Comparison of ENCODE assay signal across 16 cellular contexts in the genomic region with DNA sequence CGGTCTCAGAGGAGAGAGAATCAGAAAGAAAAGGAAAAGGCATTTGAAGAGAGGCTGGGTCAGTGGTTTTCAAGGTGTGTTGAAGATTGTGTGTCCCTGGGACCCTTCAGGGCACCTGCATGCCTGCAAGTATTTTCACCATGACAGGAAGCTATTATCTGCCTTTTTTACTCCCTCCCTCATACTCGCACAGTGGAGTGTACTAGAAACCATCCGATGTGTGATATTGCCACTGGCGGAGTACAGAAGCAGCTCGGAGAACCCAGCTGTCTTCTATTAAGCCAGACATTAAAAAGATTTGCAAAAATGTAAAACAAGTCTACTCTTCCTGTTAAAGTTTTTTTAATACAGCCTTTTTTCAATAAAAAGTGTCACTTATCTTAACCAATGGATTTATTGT. TPM values are rescaled to one million over a fixed set of nuclear protein-coding genes. Genes with fewer than 3 reads are reported as not detected.
DNase-seq lines count a peak whose midpoint lies in the region; ATAC-seq and TF ChIP-seq lines count a peak whose summit lies in the region.
"Had no signal": no experiment of that assay in that cellular context is flagged by ENCODE, and none has a peak within 500 bp of the region (broad histone marks: within the 10 kb centered on the region; RNA-seq: fewer than 3 reads in every experiment).

No MANE protein-coding gene starts in this region.

- no peak for ATAC-seq in stimulated activated effector memory CD8-positive, alpha-beta T cell treated with anti-CD3 and anti-CD28 coated beads, Interleukin-12 subunit alpha, Interleukin-12 subunit beta, amount 100 ng/mL, for 72 hours
- ATAC-seq: GM12878, GM23338, HepG2 had no signal

- no peaks in the 10 kb centered on the region for H3K4me1 ChIP-seq in CD4-positive, alpha-beta memory T cell (ENCODE audit: insufficient read depth, low read length)
- H3K4me1 ChIP-seq: BLaER1 had no signal

- H3K36me3 ChIP-seq in SK-N-MC (ENCODE audit: insufficient read depth, low read length), result no peaks in the 10 kb centered on the region
- H3K36me3 ChIP-seq in CD4-positive, alpha-beta memory T cell (ENCODE audit: insufficient read depth, low read length), result no peaks in the 10 kb centered on the region
- H3K36me3 ChIP-seq: BLaER1 had no signal

- H3K27ac Mint-ChIP-seq in activated CD4-positive, alpha-beta T cell treated with anti-CD3 and anti-CD28 coated beads, Interleukin-2, amount 10 ng/mL, durations not matched to agents 7 days and 5 days, result peak overlapping the region; percentile 64
- H3K27ac Mint-ChIP-seq in nephron, result peak overlapping the region; percentile 6 to 97 (median 66)
- no peak overlapping the region for H3K27ac Mint-ChIP-seq in CD4-positive, alpha-beta memory T cell
- no peak overlapping the region for H3K27ac Mint-ChIP-seq in stimulated activated effector memory CD8-positive, alpha-beta T cell treated with anti-CD3 and anti-CD28 coated beads, Interleukin-12 subunit alpha, Interleukin-12 subunit beta, amount 100 ng/mL, for 72 hours
- H3K27ac Mint-ChIP-seq: GM23338 had no signal

- POLR2A ChIA-PET in activated CD4-positive, alpha-beta T cell treated with anti-CD3 and anti-CD28 coated beads, Interleukin-2, amount 10 ng/mL, durations not matched to agents 7 days and 5 days (lab: Charles Lee), result interaction anchor here (0.7 kb wide), 1 partner anchor 37 kb away, joined by 3 read pairs; no protein-coding TSS in a partner anchor
- POLR2A ChIA-PET in CD4-positive, alpha-beta memory T cell (lab: Charles Lee; ENCODE audit: partially characterized antibody), result interaction anchor here (1.3 kb wide), 1 partner anchor 22 kb away, joined by 3 read pairs; no protein-coding TSS in a partner anchor

- H3K27me3 Mint-ChIP-seq in activated CD4-positive, alpha-beta T cell treated with anti-CD3 and anti-CD28 coated beads, Interleukin-2, amount 10 ng/mL, durations not matched to agents 7 days and 5 days, result peaks cover 7% of the 10 kb centered on the region
- peaks cover 4% of the 10 kb centered on the region for H3K27me3 Mint-ChIP-seq in nephron (ENCODE audit: low read depth)
- H3K27me3 Mint-ChIP-seq in CD4-positive, alpha-beta memory T cell, result no peaks in the 10 kb centered on the region

- peaks cover 2% of the 10 kb centered on the region for H3K9me3 Mint-ChIP-seq in activated CD4-positive, alpha-beta T cell treated with anti-CD3 and anti-CD28 coated beads, Interleukin-2, amount 10 ng/mL, durations not matched to agents 7 days and 5 days
- peaks cover 3% of the 10 kb centered on the region for H3K9me3 Mint-ChIP-seq in nephron
- no peaks in the 10 kb centered on the region for H3K9me3 Mint-ChIP-seq in CD4-positive, alpha-beta memory T cell
- no peaks in the 10 kb centered on the region for H3K9me3 Mint-ChIP-seq in stimulated activated effector memory CD8-positive, alpha-beta T cell treated with anti-CD3 and anti-CD28 coated beads, Interleukin-12 subunit alpha, Interleukin-12 subunit beta, amount 100 ng/mL, for 72 hours
- H3K9me3 Mint-ChIP-seq: GM23338 had no signal

- DNase-seq in activated CD4-positive, alpha-beta T cell treated with anti-CD3 and anti-CD28 coated beads, Interleukin-2, amount 10 ng/mL, durations not matched to agents 7 days and 5 days, result no peak
- no peak for DNase-seq in activated CD4-positive, alpha-beta T cell treated with anti-CD3 and anti-CD28 coated beads, Interleukin-2, amount 50 U/mL, for 4 hours
- DNase-seq in SK-N-MC (ENCODE audit: low read depth, low spot score) (no peak), activated gamma-delta T cell treated with Interleukin-2 at 50 U/mL for 16 hours (no peak)
- no peak for DNase-seq in CD4-positive, alpha-beta memory T cell
- no peak for DNase-seq in stimulated activated effector memory CD8-positive, alpha-beta T cell treated with anti-CD3 and anti-CD28 coated beads, Interleukin-12 subunit alpha, Interleukin-12 subunit beta, amount 100 ng/mL, for 72 hours (ENCODE audit: low spot score in 2 of 2)
- DNase-seq: AML-193, H7 had no signal

- peak overlapping the region; percentile 27; the same call in 1 of the 2 replicates for H3K27ac ChIP-seq in SK-N-MC
- no peak overlapping the region for H3K27ac ChIP-seq in CD4-positive, alpha-beta memory T cell (ENCODE audit: low read depth, low read length)
- H3K27ac ChIP-seq: 22Rv1, BLaER1 had no signal

- no peaks in the 10 kb centered on the region for H3K27me3 ChIP-seq in CD4-positive, alpha-beta memory T cell (ENCODE audit: insufficient read depth, low read length)
- H3K27me3 ChIP-seq: BLaER1 had no signal

- H3K36me3 Mint-ChIP-seq in activated CD4-positive, alpha-beta T cell treated with anti-CD3 and anti-CD28 coated beads, Interleukin-2, amount 10 ng/mL, durations not matched to agents 7 days and 5 days (ENCODE audit: low read depth), result no peaks in the 10 kb centered on the region
- no peaks in the 10 kb centered on the region for H3K36me3 Mint-ChIP-seq in nephron (ENCODE audit: low read depth)
- no peaks in the 10 kb centered on the region for H3K36me3 Mint-ChIP-seq in CD4-positive, alpha-beta memory T cell
- H3K36me3 Mint-ChIP-seq in stimulated activated effector memory CD8-positive, alpha-beta T cell treated with anti-CD3 and anti-CD28 coated beads, Interleukin-12 subunit alpha, Interleukin-12 subunit beta, amount 100 ng/mL, for 72 hours, result no peaks in the 10 kb centered on the region

- H3K4me1 Mint-ChIP-seq in activated CD4-positive, alpha-beta T cell treated with anti-CD3 and anti-CD28 coated beads, Interleukin-2, amount 10 ng/mL, durations not matched to agents 7 days and 5 days, result no peaks in the 10 kb centered on the region
- peaks cover 42% of the 10 kb centered on the region for H3K4me1 Mint-ChIP-seq in nephron
- no peaks in the 10 kb centered on the region for H3K4me1 Mint-ChIP-seq in CD4-positive, alpha-beta memory T cell
- H3K4me1 Mint-ChIP-seq in stimulated activated effector memory CD8-positive, alpha-beta T cell treated with anti-CD3 and anti-CD28 coated beads, Interleukin-12 subunit alpha, Interleukin-12 subunit beta, amount 100 ng/mL, for 72 hours, result no peaks in the 10 kb centered on the region
- H3K4me1 Mint-ChIP-seq: GM23338 had no signal

- intact Hi-C loops in CD4-positive, alpha-beta memory T cell (cut with micrococcal nuclease), result no loop called here

- no peaks in the 10 kb centered on the region for H3K9me3 ChIP-seq in SK-N-MC (ENCODE audit: low read depth, low read length)
- no peaks in the 10 kb centered on the region for H3K9me3 ChIP-seq in CD4-positive, alpha-beta memory T cell (ENCODE audit: control insufficient read depth in 1 of 2, low read length in 2 of 2)
- H3K9me3 ChIP-seq: BLaER1 had no signal

- H3K4me3 Mint-ChIP-seq in activated CD4-positive, alpha-beta T cell treated with anti-CD3 and anti-CD28 coated beads, Interleukin-2, amount 10 ng/mL, durations not matched to agents 7 days and 5 days, result no peak overlapping the region
- no peak overlapping the region for H3K4me3 Mint-ChIP-seq in nephron
- no peak overlapping the region for H3K4me3 Mint-ChIP-seq in CD4-positive, alpha-beta memory T cell
- no peak overlapping the region for H3K4me3 Mint-ChIP-seq in stimulated activated effector memory CD8-positive, alpha-beta T cell treated with anti-CD3 and anti-CD28 coated beads, Interleukin-12 subunit alpha, Interleukin-12 subunit beta, amount 100 ng/mL, for 72 hours
- H3K4me3 Mint-ChIP-seq: GM23338 had no signal

- no peak overlapping the region for H3K4me3 ChIP-seq in SK-N-MC
- no peak overlapping the region for H3K4me3 ChIP-seq in CD4-positive, alpha-beta memory T cell (ENCODE audit: low read length in 2 of 2)
- H3K4me3 ChIP-seq: BLaER1, GM12878, GM23338 had no signal

- TF ChIP-seq CTCF in nephron (IDR thresholded peaks at IDR 0.05; ENCODE audit: unreplicated experiment in 3 of 3), result no peak

- CTCF ChIA-PET in activated CD4-positive, alpha-beta T cell treated with anti-CD3 and anti-CD28 coated beads, Interleukin-2, amount 10 ng/mL, durations not matched to agents 7 days and 5 days (lab: Charles Lee), result interaction anchor here (1.2 kb wide), 1 partner anchor 12 kb away, joined by 3 read pairs; no protein-coding TSS in a partner anchor
- CTCF ChIA-PET in CD4-positive, alpha-beta memory T cell (lab: Charles Lee; ENCODE audit: partially characterized antibody), result interaction anchor here (1.5 kb wide), 1 partner anchor 10 kb away, joined by 4 read pairs; no protein-coding TSS in a partner anchor

- no peak overlapping the region for H3K9ac ChIP-seq in SK-N-MC (ENCODE audit: insufficient read length)
- H3K9ac ChIP-seq: BLaER1 had no signal

RNA-seq across cellular contexts. Expression of gene RFX8, which starts 33.7 kb away (rescaled TPM):
- 1 to 10 TPM; 2.1 to 2.8 TPM for total RNA-seq in activated CD4-positive, alpha-beta T cell treated with anti-CD3 and anti-CD28 coated beads, Interleukin-2, amount 10 ng/mL, durations not matched to agents 7 days and 5 days
- 1 to 10 TPM; 1.2 to 1.3 TPM for total RNA-seq in CD4-positive, alpha-beta memory T cell
- not detected for polyA plus RNA-seq in CD4-positive, alpha-beta memory T cell
- total RNA-seq: A673, G401, GM12878, H7, HepG2 had no signal
- polyA plus RNA-seq: HepG2 had no signal

Comparison
In these comparisons a context has a peak if more than half of its experiments do, and no peak if none do; other contexts are left out.
1. H3K27ac Mint-ChIP-seq: peak in activated CD4-positive, alpha-beta T cell treated with anti-CD3 and anti-CD28 coated beads, Interleukin-2, amount 10 ng/mL, durations not matched to agents 7 days and 5 days (single experiment) and nephron (3 of 3); none in CD4-positive, alpha-beta memory T cell (0 of 7) and stimulated activated effector memory CD8-positive, alpha-beta T cell treated with anti-CD3 and anti-CD28 coated beads, Interleukin-12 subunit alpha, Interleukin-12 subunit beta, amount 100 ng/mL, for 72 hours (single experiment).